Comparison of ENCODE assay signal across 12 cellular contexts in the genomic region with DNA sequence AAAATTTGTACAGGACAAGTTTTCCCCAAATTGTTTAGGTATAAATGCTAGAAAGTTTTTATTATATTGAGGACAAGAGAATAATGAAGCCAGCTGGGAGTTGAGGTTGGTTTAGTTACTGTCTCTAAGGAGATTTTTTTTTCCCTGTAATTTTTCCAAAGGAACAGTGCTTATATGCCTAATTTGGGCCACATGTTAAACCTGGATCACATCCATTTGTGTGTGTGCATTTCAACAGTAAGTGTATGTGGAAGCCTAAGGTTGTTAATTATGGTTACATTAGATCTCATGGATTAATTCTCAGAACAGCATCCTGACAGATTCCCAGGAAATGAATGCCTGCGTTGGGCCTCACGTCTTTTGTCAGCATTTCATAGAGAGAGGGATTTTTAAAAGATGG. TPM values are rescaled to one million over a fixed set of nuclear protein-coding genes. Genes with fewer than 3 reads are reported as not detected.
DNase-seq lines count a peak whose midpoint lies in the region; ATAC-seq, FAIRE-seq and TF ChIP-seq lines count a peak whose summit lies in the region.
"Had no signal": no experiment of that assay in that cellular context is flagged by ENCODE, and none has a peak within 500 bp of the region (broad histone marks: within the 10 kb centered on the region; RNA-seq: fewer than 3 reads in every experiment).

No MANE protein-coding gene starts in this region.

- 32 to 45% (median 42%) methylated on average over 2 of the region's 2 CpGs for WGBS in heart left ventricle, 4 donors
- 77% methylated on average over 2 of the region's 2 CpGs for whole genome bisulfite sequencing in SK-N-SH (ENCODE audit: low lambda C conversion rate)
- 64% methylated on average over 2 of the region's 2 CpGs for WGBS in thymus

- H3K9ac ChIP-seq in SK-N-SH = no peak overlapping the region

- H3K4me2 ChIP-seq in SK-N-SH = no peak overlapping the region

- H3K4me1 ChIP-seq in heart left ventricle (peaks cover 0 to 85% (median 62%) of the 10 kb centered on the region in 12 donors), SK-N-SH (ENCODE audit: control insufficient read depth in 1 of 2, insufficient read depth in 2 of 2, low read depth in 1 of 2, low read length in 1 of 2) (peaks cover 34 to 36% of the 10 kb centered on the region in 2 experiments), thymus (ENCODE audit: control insufficient read depth, insufficient read depth, low read length) (peaks cover 51% of the 10 kb centered on the region)

- H3K27me3 ChIP-seq in heart left ventricle (no peaks in the 10 kb centered on the region), SK-N-SH (ENCODE audit: insufficient read depth) (no peaks in the 10 kb centered on the region), thymus (ENCODE audit: control insufficient read depth, insufficient read depth) (no peaks in the 10 kb centered on the region)

- no peaks in the 10 kb centered on the region for H3K36me3 ChIP-seq in heart left ventricle
- no peaks in the 10 kb centered on the region for H3K36me3 ChIP-seq in SK-N-SH (replicated peaks in 1 of 2; ENCODE audit: control insufficient read depth in 1 of 2, insufficient read depth in 2 of 2, low read length in 1 of 2)
- no peaks in the 10 kb centered on the region for H3K36me3 ChIP-seq in thymus (ENCODE audit: control insufficient read depth, insufficient read depth)

- no peak for FAIRE-seq in GM12891 (lab: Jason Lieb, UNC)

- no peak for TF ChIP-seq RAD21 in SK-N-SH (IDR thresholded peaks at IDR 0.05; ENCODE audit: low read length)

- DNase-seq in heart left ventricle (no peak), left cardiac atrium (no peak), SK-N-SH (peak; percentile 28), fibroblast of mammary gland (ENCODE audit: low read depth) (peak; percentile 80), GM12891 (ENCODE audit: insufficient read length, low spot score) (no peak), NCI-H526 (lab: John Stamatoyannopoulos, UW) (no peak)
- DNase-seq: activated CD4-positive, alpha-beta T cell treated with anti-CD3 and anti-CD28 coated beads for 48 hours; anterior cingulate cortex; effector memory CD4-positive, alpha-beta T cell; mesendoderm had no signal

- CTCF ChIA-PET in SK-N-SH (lab: Yijun Ruan, JAX) = interaction anchor here (0.7 to 1.3 kb wide), 2 partner anchors 9 to 10 kb away, joined by 3 read pairs; no protein-coding TSS in a partner anchor

- peaks cover 89% of the 10 kb centered on the region for H3K79me2 ChIP-seq in SK-N-SH (ENCODE audit: insufficient read depth)

- ATAC-seq in heart left ventricle = no peak
- ATAC-seq in left cardiac atrium = no peak
- ATAC-seq in GM19035 (IDR thresholded peaks at IDR 0.05; ENCODE audit: unreplicated experiment) = no peak

- TF ChIP-seq EP300 in SK-N-SH (IDR thresholded peaks at IDR 0.05; ENCODE audit: borderline replicate concordance in 1 of 2, low read depth in 1 of 2, low read length in 1 of 2) = no peak

- H3K9me2 ChIP-seq in SK-N-SH = no peaks in the 10 kb centered on the region; the same call in 1 of the 2 replicates

- TF ChIP-seq CTCF in heart left ventricle (IDR thresholded peaks at IDR 0.05) (no peak), SK-N-SH (IDR thresholded peaks at IDR 0.05) (no peak), fibroblast of mammary gland (conservative IDR thresholded peaks at IDR 0.05; ENCODE audit: control insufficient read depth, insufficient read depth, low read depth, low read length) (no peak)

- TF ChIP-seq POLR2A in heart left ventricle (IDR thresholded peaks at IDR 0.05) = no peak
- no peak for TF ChIP-seq POLR2A in GM12891 (IDR thresholded peaks at IDR 0.05; ENCODE audit: low read depth, low read length)

- no peak overlapping the region for H2AFZ ChIP-seq in SK-N-SH (ENCODE audit: low read depth)

- POLR2A ChIA-PET in SK-N-SH (lab: Yijun Ruan, JAX) = no interaction called here

- no peaks in the 10 kb centered on the region for H3K9me3 ChIP-seq in heart left ventricle
- H3K9me3 ChIP-seq in SK-N-SH = no peaks in the 10 kb centered on the region
- no peaks in the 10 kb centered on the region for H3K9me3 ChIP-seq in thymus (ENCODE audit: control insufficient read depth)

- intact Hi-C loops in heart left ventricle (cut with DNase I) = loop anchor here in 9 of 10 donors (5.0 to 10.0 kb wide), 7 partner anchors 34 to 69 kb away; no protein-coding TSS in a partner anchor
- intact Hi-C loops in left cardiac atrium (cut with DNase I) = loop anchor here in 1 of 2 donors (5.0 kb wide), 1 partner anchor 59 kb away; no protein-coding TSS in a partner anchor

- peaks cover 68% of the 10 kb centered on the region for H4K20me1 ChIP-seq in SK-N-SH (ENCODE audit: insufficient read depth)

- H3K4me3 ChIP-seq in heart left ventricle (no peak overlapping the region), SK-N-SH (ENCODE audit: low read depth in 2 of 2, low read length in 1 of 2) (no peak overlapping the region), fibroblast of mammary gland (ENCODE audit: control insufficient read depth, low read depth, low read length) (no peak overlapping the region), thymus (ENCODE audit: low read length) (no peak overlapping the region)

- H3K27ac ChIP-seq in heart left ventricle (peak overlapping the region in 8 of 12 donors; percentile 10 to 51 (median 40)), SK-N-SH (ENCODE audit: low read depth in 2 of 2, low read length in 1 of 2) (peak overlapping the region; percentile 13 to 19; a peak in 2 of 4 replicates), thymus (ENCODE audit: low read depth) (peak overlapping the region; percentile 52)

- peaks cover 4% of the 10 kb centered on the region for H3F3A ChIP-seq in SK-N-SH (replicated peaks; ENCODE audit: insufficient read depth)

TF ChIP-seq in SK-N-SH, 30 proteins besides CTCF, POLR2A, EP300 and RAD21:
- TF ChIP-seq, protein P1, sequence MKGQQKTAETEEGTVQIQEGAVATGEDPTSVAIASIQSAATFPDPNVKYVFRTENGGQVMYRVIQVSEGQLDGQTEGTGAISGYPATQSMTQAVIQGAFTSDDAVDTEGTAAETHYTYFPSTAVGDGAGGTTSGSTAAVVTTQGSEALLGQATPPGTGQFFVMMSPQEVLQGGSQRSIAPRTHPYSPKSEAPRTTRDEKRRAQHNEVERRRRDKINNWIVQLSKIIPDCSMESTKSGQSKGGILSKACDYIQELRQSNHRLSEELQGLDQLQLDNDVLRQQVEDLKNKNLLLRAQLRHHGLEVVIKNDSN (IDR thresholded peaks at IDR 0.05; ENCODE audit: borderline replicate concordance, low read depth) = no peak
- 0 out of 2 replicates have a peak, but pooled peaks have one; percentile 16 for TF ChIP-seq RCOR1 (IDR thresholded peaks at IDR 0.05; ENCODE audit: low read length)
- no peak for TF ChIP-seq EZH2phosphoT487 (IDR thresholded peaks at IDR 0.05; ENCODE audit: borderline replicate concordance, low read depth)
- peak; percentile 35; the same call in 1 of the 2 replicates for TF ChIP-seq TCF12 (IDR thresholded peaks at IDR 0.05)
- 0 out of 2 replicates have a peak, but pooled peaks have one; percentile 31 for TF ChIP-seq MXI1 (IDR thresholded peaks at IDR 0.05; ENCODE audit: low read depth, low read length)

TF ChIP-seq in GM12891, 5 proteins besides CTCF, POLR2A, EP300 and RAD21:
- TF ChIP-seq TAF1 (IDR thresholded peaks at IDR 0.05; ENCODE audit: low read depth, low read length) = no peak
- no peak for TF ChIP-seq PAX5 (IDR thresholded peaks at IDR 0.05; ENCODE audit: insufficient read depth, low read length, severe bottlenecking)
- no peak for TF ChIP-seq POU2F2 (IDR thresholded peaks at IDR 0.05; ENCODE audit: low read depth, low read length)
- TF ChIP-seq POLR2AphosphoS5 (IDR thresholded peaks at IDR 0.05; ENCODE audit: low read depth, low read length) = no peak
- no peak for TF ChIP-seq SPI1 (IDR thresholded peaks at IDR 0.05; ENCODE audit: low read depth, low read length)

RNA-seq across cellular contexts. Expression of a gene that starts 4.5 kb away (rescaled TPM):
- total RNA-seq in heart left ventricle (100 to 1,000 TPM in 2 of 9 donors, 10 to 100 TPM in 7; 49.3 to 111 (median 74.0) TPM), left cardiac atrium (10 to 100 TPM; 50.1 to 56.2 TPM)
- polyA plus RNA-seq in heart left ventricle (10 to 100 TPM; 15.4 to 38.0 TPM), SK-N-SH (2012; rRNA removed) (25.7 and 45.0 TPM in 2 replicates), thymus (16.3 TPM)
- polyA plus RNA-seq in SK-N-SH (2012; cell fraction: cytosol; rRNA removed) = 34.7 and 43.1 TPM in 2 replicates
- polyA plus RNA-seq in SK-N-SH (2012; cell fraction: nucleus; rRNA removed) = 52.3 and 71.0 TPM in 2 replicates
- 19.8 TPM for polyA plus RNA-seq in GM12891 (2012; ENCODE audit: low read depth, missing spikeins)

Comparison
In these comparisons a context has a peak if more than half of its experiments do, and no peak if none do; other contexts are left out.
1. DNase-seq: peak in SK-N-SH (single experiment) and fibroblast of mammary gland (single experiment); none in heart left ventricle (0 of 5), left cardiac atrium (single experiment), GM12891 (single experiment) and NCI-H526 (0 of 2).
2. Peak in every context shown above with its lines, with median percentiles within 50 percentile points of each other: H3K27ac ChIP-seq.